In the genomic region with DNA sequence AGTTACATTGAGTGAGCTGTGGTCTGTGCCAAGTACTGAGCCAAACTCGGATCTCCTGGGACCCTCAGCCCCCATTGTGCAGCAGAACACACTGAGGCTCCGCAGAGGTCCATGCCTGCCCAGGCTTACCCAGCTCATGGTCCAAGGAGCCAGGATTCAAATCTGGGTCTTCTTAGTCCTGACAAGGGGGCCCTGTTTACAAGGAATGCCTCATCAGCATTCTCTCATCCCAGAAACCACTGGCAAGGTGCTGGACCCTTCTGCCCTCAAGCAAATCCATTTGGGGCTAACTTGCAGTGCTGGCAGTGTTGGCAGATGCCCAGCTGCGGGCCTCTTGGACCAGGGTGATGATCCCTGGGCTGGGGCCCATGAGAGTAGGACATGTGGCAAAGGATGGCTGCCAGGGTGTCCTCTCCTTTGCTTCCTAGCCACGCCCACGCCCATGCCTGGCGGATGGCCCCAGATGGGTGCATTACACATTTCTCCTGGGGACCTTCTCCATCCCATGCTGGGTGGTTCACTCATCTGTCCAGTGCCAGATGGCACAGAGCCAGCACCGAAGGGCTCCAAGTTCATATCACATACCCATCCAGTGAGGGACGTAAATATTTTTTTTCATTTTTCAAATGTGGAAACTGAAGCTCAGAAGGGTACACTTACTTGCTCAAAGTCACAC, we compare ENCODE assay signal across 13 cellular contexts.
"Had no signal": no experiment of that assay in that cellular context is flagged by ENCODE, and none has a peak within 500 bp of the region (broad histone marks: within the 10 kb centered on the region; RNA-seq: fewer than 3 reads in every experiment).

No MANE protein-coding gene starts in this region.

- H3K36me3 ChIP-seq: breast epithelium, esophagus muscularis mucosa, heart left ventricle, stomach, thoracic aorta, uterus had no signal

- DNase-seq: activated CD4-positive, alpha-beta memory T cell treated with anti-CD3 and anti-CD28 coated beads for 36 hours; activated gamma-delta T cell; activated T-cell treated with anti-CD3 and anti-CD28 coated beads, Interleukin-2, amount 50 U/mL, for 4 hours; foreskin keratinocyte; stomach; T1000; uterus had no signal

- H3K4me1 ChIP-seq: uterus had no signal

- H3K27me3 ChIP-seq: breast epithelium, esophagus muscularis mucosa, foreskin keratinocyte, heart left ventricle, stomach, uterus had no signal

- H3K27me3 Mint-ChIP-seq: activated CD4-positive, alpha-beta memory T cell treated with anti-CD3 and anti-CD28 coated beads for 36 hours; activated naive CD8-positive, alpha-beta T cell had no signal

- H3K27ac ChIP-seq: breast epithelium, esophagus muscularis mucosa, foreskin keratinocyte, heart left ventricle, stomach, thoracic aorta, uterus had no signal

- H3K4me3 ChIP-seq: breast epithelium, esophagus muscularis mucosa, heart left ventricle, skin epidermis, stomach, thoracic aorta, uterus had no signal

- H3K27ac Mint-ChIP-seq: activated CD4-positive, alpha-beta memory T cell treated with anti-CD3 and anti-CD28 coated beads for 36 hours; activated naive CD8-positive, alpha-beta T cell had no signal

- H3K9me3 ChIP-seq: breast epithelium, esophagus muscularis mucosa, heart left ventricle, stomach, thoracic aorta, uterus had no signal

- H3K4me3 Mint-ChIP-seq: activated CD4-positive, alpha-beta memory T cell treated with anti-CD3 and anti-CD28 coated beads for 36 hours; activated naive CD8-positive, alpha-beta T cell; activated T-cell treated with anti-CD3 and anti-CD28 coated beads, Interleukin-2, amount 50 U/mL, for 4 hours had no signal

- ATAC-seq: activated T-cell treated with anti-CD3 and anti-CD28 coated beads, Interleukin-2, amount 50 U/mL, for 4 hours; foreskin keratinocyte had no signal
